In the genomic region with DNA sequence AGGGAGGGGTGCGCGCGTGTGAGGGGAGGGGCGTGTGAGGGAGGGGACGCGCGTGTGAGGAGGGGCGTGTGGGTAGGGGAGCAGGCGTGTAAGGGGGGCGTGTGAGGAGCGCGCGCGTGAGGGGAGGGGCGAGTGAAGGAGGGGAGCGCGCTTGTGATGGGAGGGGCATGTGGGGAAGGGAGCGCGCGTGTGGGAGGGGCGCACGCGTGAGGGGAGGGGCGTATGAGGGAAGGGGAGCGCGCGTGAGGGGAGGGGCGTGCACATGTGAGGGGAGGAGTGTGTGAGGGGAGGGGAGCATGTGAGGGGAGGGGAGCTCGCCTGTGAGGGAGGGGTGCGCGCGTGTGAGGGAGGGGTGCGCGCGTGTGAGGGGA, we compare ENCODE assay signal across 8 cellular contexts. TPM values are rescaled to one million over a fixed set of nuclear protein-coding genes. Genes with fewer than 3 reads are reported as not detected.
DNase-seq lines count a peak whose midpoint lies in the region; ATAC-seq and TF ChIP-seq lines count a peak whose summit lies in the region.

No MANE protein-coding gene starts in this region.

- H3K27me3 Mint-ChIP-seq in activated CD4-positive, alpha-beta memory T cell treated with anti-CD3 and anti-CD28 coated beads for 36 hours, result no peaks in the 10 kb centered on the region

- peaks cover 9% of the 10 kb centered on the region for H3K36me3 Mint-ChIP-seq in activated CD4-positive, alpha-beta memory T cell treated with anti-CD3 and anti-CD28 coated beads for 36 hours

- TF ChIP-seq CTCF in dorsolateral prefrontal cortex (IDR thresholded peaks at IDR 0.05 in 54 of 56, conservative IDR thresholded peaks at IDR 0.05 in 2 of 56; ENCODE audit: low read depth in 1 of 56, partially characterized antibody in 56 of 56), result no peak
- TF ChIP-seq CTCF in lower leg skin (IDR thresholded peaks at IDR 0.05), result no peak

- CTCF ChIA-PET in activated CD4-positive, alpha-beta memory T cell treated with anti-CD3 and anti-CD28 coated beads for 36 hours (lab: Charles Lee), result interaction anchor here (0.6 to 12.4 kb wide), 4 partner anchors 17 to 79 kb away, joined by 3 to 197 read pairs (median 4); partner anchors contain the start of gene MXI1

- WGBS in lower leg skin, 2 donors, result 2 to 4% methylated on average over 16 to 26 of the region's 35 CpGs

- peak overlapping the region in 54 of 59 donors; percentile 30 to 100 (median 99) for H3K27ac ChIP-seq in dorsolateral prefrontal cortex

- DNase-seq in SIG-M5 treated with dmso at 0.1 percent for 504 hours (lab: John Stamatoyannopoulos, UW; ENCODE audit: unreplicated experiment) (peak; percentile 81), SIG-M5 (lab: John Stamatoyannopoulos, UW) (no peak), NCI-H510A (lab: John Stamatoyannopoulos, UW) (peak; percentile 84), dorsolateral prefrontal cortex (peak; percentile 70 to 91 (median 85)), lower leg skin (ENCODE audit: low spot score in 2 of 2) (peak; percentile 89 to 97)
- peak; percentile 92 for DNase-seq in activated CD4-positive, alpha-beta memory T cell treated with anti-CD3 and anti-CD28 coated beads for 36 hours
- peak; percentile 82 to 87 for DNase-seq in stimulated activated CD4-positive, alpha-beta T cell treated with anti-CD3 and anti-CD28 coated beads, Interleukin-4, amount 100 ng/mL, for 4 hours

- peak overlapping the region; percentile 98 for H3K4me3 Mint-ChIP-seq in activated CD4-positive, alpha-beta memory T cell treated with anti-CD3 and anti-CD28 coated beads for 36 hours

- ATAC-seq in GM21737 (IDR thresholded peaks at IDR 0.05; ENCODE audit: unreplicated experiment), result no peak

- POLR2A ChIA-PET in activated CD4-positive, alpha-beta memory T cell treated with anti-CD3 and anti-CD28 coated beads for 36 hours (lab: Charles Lee), result interaction anchor here (10.2 kb wide), 1 partner anchor 16 kb away, joined by 187 read pairs; the partner anchor contains the start of gene MXI1

- H3K9me3 Mint-ChIP-seq in activated CD4-positive, alpha-beta memory T cell treated with anti-CD3 and anti-CD28 coated beads for 36 hours, result no peaks in the 10 kb centered on the region

- H3K4me1 Mint-ChIP-seq in activated CD4-positive, alpha-beta memory T cell treated with anti-CD3 and anti-CD28 coated beads for 36 hours (ENCODE audit: low read depth), result peaks cover 36% of the 10 kb centered on the region

- intact Hi-C loops in activated CD4-positive, alpha-beta memory T cell treated with anti-CD3 and anti-CD28 coated beads for 36 hours (cut with micrococcal nuclease), result loop anchor here (1.0 to 5.0 kb wide), 9 partner anchors 15 to 341 kb away; partner anchors contain the start of genes ADD3, DUSP5, SMC3 and XPNPEP1
- intact Hi-C loops in dorsolateral prefrontal cortex (cut with DNase I) (loop anchor here (1.0 to 10.0 kb wide), 6 partner anchors 16 to 222 kb away; partner anchors contain the start of genes ADD3 (in 1 of the 2) and SMNDC1 (in 1 of the 2)), lower leg skin (cut with DNase I; ENCODE audit: low total_unique reads) (no loop called here)

- H3K27me3 ChIP-seq in dorsolateral prefrontal cortex, result no peaks in the 10 kb centered on the region

- peak overlapping the region; percentile 96 for H3K27ac Mint-ChIP-seq in activated CD4-positive, alpha-beta memory T cell treated with anti-CD3 and anti-CD28 coated beads for 36 hours

- H3K4me3 ChIP-seq in dorsolateral prefrontal cortex (peak overlapping the region in 57 of 59 donors; percentile 43 to 98 (median 86)), lower leg skin (ENCODE audit: low read depth, poor library complexity, severe bottlenecking) (peak overlapping the region; percentile 84)

- TF ChIP-seq POLR2A in lower leg skin (IDR thresholded peaks at IDR 0.05), result no peak

RNA-seq across cellular contexts. Expression of gene MXI1, which starts 19.1 kb away (rescaled TPM):
- 10 to 100 TPM; 29.3 to 33.1 TPM for total RNA-seq in activated CD4-positive, alpha-beta memory T cell treated with anti-CD3 and anti-CD28 coated beads for 36 hours
- total RNA-seq in dorsolateral prefrontal cortex (100 to 1,000 TPM in 65 of 120 experiments, 10 to 100 TPM in 55; 66.2 to 188 (median 104) TPM), lower leg skin (100 to 1,000 TPM in 2 of 4 donors, 10 to 100 TPM in 2; 83.9 to 112 (median 99.3) TPM)
